In genomic region chr16:53744449-53744848, GRCh38 we compare ENCODE assay signal across 8 cellular contexts. TPM values are rescaled to one million over a fixed set of nuclear protein-coding genes. Genes with fewer than 3 reads are reported as not detected.
DNase-seq lines count a peak whose midpoint lies in the region; ATAC-seq and TF ChIP-seq lines count a peak whose summit lies in the region.

No MANE protein-coding gene starts in this region.

- peaks cover 58% of the 10 kb centered on the region for H3K79me2 ChIP-seq in ACC112 (ENCODE audit: control insufficient read depth, insufficient read depth, low read length, unreplicated experiment)

- no peaks in the 10 kb centered on the region for H3K27me3 Mint-ChIP-seq in activated B cell treated with CpG ODN at 0.5 μM for 24 hours

- no peak overlapping the region for H3K4me3 Mint-ChIP-seq in activated B cell treated with CpG ODN at 0.5 μM for 24 hours

- ATAC-seq in GM19351 (IDR thresholded peaks at IDR 0.05; ENCODE audit: unreplicated experiment) (peak; percentile 54), activated B cell treated with CpG ODN at 0.5 μM for 24 hours (ENCODE audit: low read depth) (peak; percentile 66), HG03442 (IDR thresholded peaks at IDR 0.05; ENCODE audit: unreplicated experiment) (no peak)

- H3K4me1 ChIP-seq in ACC112 (ENCODE audit: control insufficient read depth, insufficient read depth, low read length, unreplicated experiment), result peaks cover 35% of the 10 kb centered on the region

- no peaks in the 10 kb centered on the region for H3K9me3 Mint-ChIP-seq in activated B cell treated with CpG ODN at 0.5 μM for 24 hours

- no peak for TF ChIP-seq CTCF in activated B cell treated with CpG ODN at 0.5 μM for 24 hours (IDR thresholded peaks at IDR 0.05)

- H2AFZ ChIP-seq in ACC112 (ENCODE audit: low read length, unreplicated experiment), result no peak overlapping the region

- H3K36me3 ChIP-seq in ACC112 (ENCODE audit: insufficient read depth, low read length), result no peaks in the 10 kb centered on the region

- intact Hi-C loops in activated B cell treated with CpG ODN at 0.5 μM for 24 hours (cut with micrococcal nuclease), result no loop called here
- intact Hi-C loops in head of caudate nucleus (cut with DNase I), result no loop called here

- peaks cover 38% of the 10 kb centered on the region for H3K4me1 Mint-ChIP-seq in activated B cell treated with CpG ODN at 0.5 μM for 24 hours

- H3K27ac ChIP-seq in ACC112 (ENCODE audit: low read depth, low read length), result peak overlapping the region; percentile 95

- no peaks in the 10 kb centered on the region for H3K27me3 ChIP-seq in ACC112 (ENCODE audit: insufficient read depth, low read length)

- DNase-seq in activated B cell treated with CpG ODN at 0.5 μM for 24 hours (no peak), head of caudate nucleus (peak in 34 of 42 donors; percentile 16 to 85 (median 50)), cortex of kidney (lab: John Stamatoyannopoulos, UW) (no peak), AG08396 (ENCODE audit: low spot score) (no peak), T-helper 9 cell (no peak)

- H3K36me3 Mint-ChIP-seq in activated B cell treated with CpG ODN at 0.5 μM for 24 hours (ENCODE audit: low read depth), result peaks cover 2% of the 10 kb centered on the region

- H3K4me3 ChIP-seq in ACC112 (ENCODE audit: low read depth, low read length), result peak overlapping the region; percentile 51; the same call in 1 of the 2 replicates

- no peak overlapping the region for H3K27ac Mint-ChIP-seq in activated B cell treated with CpG ODN at 0.5 μM for 24 hours

- POLR2A ChIA-PET in activated B cell treated with CpG ODN at 0.5 μM for 24 hours (lab: Charles Lee), result no interaction called here

- CTCF ChIA-PET in activated B cell treated with CpG ODN at 0.5 μM for 24 hours (lab: Charles Lee), result interaction anchor here (0.8 to 2.4 kb wide), 2 partner anchors 9 kb away, joined by 4 to 9 read pairs; no protein-coding TSS in a partner anchor

RNA-seq across cellular contexts. Expression of gene FTO, which starts 40.5 kb away (rescaled TPM):
- total RNA-seq in activated B cell treated with CpG ODN at 0.5 μM for 24 hours, result 59.7 and 65.8 TPM in 2 replicates

RNA-seq across cellular contexts. Expression of gene RPGRIP1L, which starts 40.8 kb away (rescaled TPM):
- total RNA-seq in activated B cell treated with CpG ODN at 0.5 μM for 24 hours, result 5.0 and 5.8 TPM in 2 replicates

Comparison
In these comparisons a context has a peak if more than half of its experiments do, and no peak if none do; other contexts are left out.
1. DNase-seq: peak in head of caudate nucleus (34 of 42); none in activated B cell treated with CpG ODN at 0.5 μM for 24 hours (single experiment), cortex of kidney (single experiment), AG08396 (single experiment) and T-helper 9 cell (single experiment).